In genomic region chr6:29633532-29633901, GRCh38 we compare ENCODE assay signal across 8 cellular contexts. TPM values are rescaled to one million over a fixed set of nuclear protein-coding genes. Genes with fewer than 3 reads are reported as not detected.
DNase-seq lines count a peak whose midpoint lies in the region; ATAC-seq and TF ChIP-seq lines count a peak whose summit lies in the region.

No MANE protein-coding gene starts in this region.

- CTCF ChIA-PET in activated CD4-positive, alpha-beta T cell treated with anti-CD3 and anti-CD28 coated beads, Interleukin-2, amount 10 ng/mL, durations not matched to agents 7 days and 5 days (lab: Charles Lee), result interaction anchor here (1.0 to 2.0 kb wide), 3 partner anchors 9 to 16 kb away, joined by 3 to 20 read pairs (median 9); no protein-coding TSS in a partner anchor
- CTCF ChIA-PET in WTC11 (lab: Charles Lee), result interaction anchor here (1.1 to 2.2 kb wide), 12 partner anchors 8 to 105 kb away, joined by 3 to 43 read pairs (median 4); no protein-coding TSS in a partner anchor

- 6 to 12% (median 7%) methylated on average over 9 of the region's 9 CpGs for WGBS in heart left ventricle, 4 donors

- DNase-seq in activated CD4-positive, alpha-beta T cell treated with anti-CD3 and anti-CD28 coated beads, Interleukin-2, amount 10 ng/mL, durations not matched to agents 7 days and 5 days, result no peak
- no peak for DNase-seq in activated CD4-positive, alpha-beta T cell treated with anti-CD3 and anti-CD28 coated beads for 48 hours
- DNase-seq in WTC11 (ENCODE audit: low spot score) (no peak), heart left ventricle (no peak), sciatic nerve (ENCODE audit: low spot score) (no peak), D341Med (ENCODE audit: low spot score) (no peak)

- no peaks in the 10 kb centered on the region for H3K9me3 ChIP-seq in heart left ventricle

- POLR2A ChIA-PET in activated CD4-positive, alpha-beta T cell treated with anti-CD3 and anti-CD28 coated beads, Interleukin-2, amount 10 ng/mL, durations not matched to agents 7 days and 5 days (lab: Charles Lee), result no interaction called here
- POLR2A ChIA-PET in WTC11 (lab: Charles Lee), result interaction anchor here (0.6 to 1.8 kb wide), 6 partner anchors 9 to 433 kb away, joined by 3 to 16 read pairs (median 4); no protein-coding TSS in a partner anchor

- peaks cover 0 to 37% (median 22%) of the 10 kb centered on the region in 12 donors for H3K4me1 ChIP-seq in heart left ventricle

- H3K4me1 Mint-ChIP-seq in activated CD4-positive, alpha-beta T cell treated with anti-CD3 and anti-CD28 coated beads, Interleukin-2, amount 10 ng/mL, durations not matched to agents 7 days and 5 days, result peaks cover 48% of the 10 kb centered on the region
- H3K4me1 Mint-ChIP-seq in WTC11, result peaks cover 63% of the 10 kb centered on the region

- H3K4me3 Mint-ChIP-seq in activated CD4-positive, alpha-beta T cell treated with anti-CD3 and anti-CD28 coated beads, Interleukin-2, amount 10 ng/mL, durations not matched to agents 7 days and 5 days, result peak overlapping the region; percentile 65
- H3K4me3 Mint-ChIP-seq in WTC11, result peak overlapping the region; percentile 84

- TF ChIP-seq POLR2A in heart left ventricle (IDR thresholded peaks at IDR 0.05), result no peak

- peaks cover 14% of the 10 kb centered on the region for H3K36me3 Mint-ChIP-seq in activated CD4-positive, alpha-beta T cell treated with anti-CD3 and anti-CD28 coated beads, Interleukin-2, amount 10 ng/mL, durations not matched to agents 7 days and 5 days (ENCODE audit: low read depth)
- no peaks in the 10 kb centered on the region for H3K36me3 Mint-ChIP-seq in WTC11

- peak overlapping the region; percentile 84 for H3K27ac Mint-ChIP-seq in activated CD4-positive, alpha-beta T cell treated with anti-CD3 and anti-CD28 coated beads, Interleukin-2, amount 10 ng/mL, durations not matched to agents 7 days and 5 days
- H3K27ac Mint-ChIP-seq in WTC11, result peak overlapping the region; percentile 79

- peak overlapping the region in 10 of 12 donors; percentile 51 to 91 (median 75) for H3K27ac ChIP-seq in heart left ventricle

- intact Hi-C loops in heart left ventricle (cut with DNase I), result no loop called here
- intact Hi-C loops in sciatic nerve (cut with DNase I), result no loop called here

- H3K4me3 ChIP-seq in heart left ventricle, result peak overlapping the region; percentile 52 to 96 (median 72)

- peaks cover 17% of the 10 kb centered on the region for H3K27me3 Mint-ChIP-seq in activated CD4-positive, alpha-beta T cell treated with anti-CD3 and anti-CD28 coated beads, Interleukin-2, amount 10 ng/mL, durations not matched to agents 7 days and 5 days
- no peaks in the 10 kb centered on the region for H3K27me3 Mint-ChIP-seq in WTC11 (ENCODE audit: low read depth)

- TF ChIP-seq CTCF in WTC11 (IDR thresholded peaks at IDR 0.05), result no peak
- TF ChIP-seq CTCF in heart left ventricle (IDR thresholded peaks at IDR 0.05), result no peak

- H3K27me3 ChIP-seq in heart left ventricle, result peaks cover 0 to 6% (median 0%) of the 10 kb centered on the region in 9 donors

- H3K36me3 ChIP-seq in heart left ventricle, result no peaks in the 10 kb centered on the region

- no peak for ATAC-seq in WTC11
- peak; percentile 2 to 11 (median 4) for ATAC-seq in heart left ventricle
- ATAC-seq in sciatic nerve, result peak; percentile 18
- no peak for ATAC-seq in HG02588 (IDR thresholded peaks at IDR 0.05; ENCODE audit: unreplicated experiment)
- no peak for ATAC-seq in HG02938 (IDR thresholded peaks at IDR 0.05; ENCODE audit: unreplicated experiment)

- H3K9me3 Mint-ChIP-seq in activated CD4-positive, alpha-beta T cell treated with anti-CD3 and anti-CD28 coated beads, Interleukin-2, amount 10 ng/mL, durations not matched to agents 7 days and 5 days, result no peaks in the 10 kb centered on the region
- no peaks in the 10 kb centered on the region for H3K9me3 Mint-ChIP-seq in WTC11

TF ChIP-seq in WTC11, 78 proteins besides CTCF, POLR2A, EP300 and RAD21 (continues in another document):
- TF ChIP-seq GTF2I (CRISPR knock-in tag; conservative IDR thresholded peaks at IDR 0.05), result no peak
- no peak for TF ChIP-seq NFYB (CRISPR knock-in tag; conservative IDR thresholded peaks at IDR 0.05; ENCODE audit: low read depth)
- TF ChIP-seq FOXJ3 (CRISPR knock-in tag; IDR thresholded peaks at IDR 0.05; ENCODE audit: borderline replicate concordance), result no peak
- TF ChIP-seq MYBL2 (CRISPR knock-in tag; IDR thresholded peaks at IDR 0.05), result 0 out of 2 replicates have a peak, but pooled peaks have one; percentile 5
- TF ChIP-seq TEAD4 (CRISPR knock-in tag; IDR thresholded peaks at IDR 0.05), result no peak
- TF ChIP-seq, protein P1, sequence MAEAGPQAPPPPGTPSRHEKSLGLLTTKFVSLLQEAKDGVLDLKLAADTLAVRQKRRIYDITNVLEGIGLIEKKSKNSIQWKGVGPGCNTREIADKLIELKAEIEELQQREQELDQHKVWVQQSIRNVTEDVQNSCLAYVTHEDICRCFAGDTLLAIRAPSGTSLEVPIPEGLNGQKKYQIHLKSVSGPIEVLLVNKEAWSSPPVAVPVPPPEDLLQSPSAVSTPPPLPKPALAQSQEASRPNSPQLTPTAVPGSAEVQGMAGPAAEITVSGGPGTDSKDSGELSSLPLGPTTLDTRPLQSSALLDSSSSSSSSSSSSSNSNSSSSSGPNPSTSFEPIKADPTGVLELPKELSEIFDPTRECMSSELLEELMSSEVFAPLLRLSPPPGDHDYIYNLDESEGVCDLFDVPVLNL (CRISPR knock-in tag; IDR thresholded peaks at IDR 0.05; ENCODE audit: borderline replicate concordance, low read depth), result no peak
- TF ChIP-seq ETV6 (CRISPR knock-in tag; IDR thresholded peaks at IDR 0.05), result no peak; the same call in 1 of the 2 replicates
- TF ChIP-seq E2F1 (CRISPR knock-in tag; IDR thresholded peaks at IDR 0.05), result no peak
- TF ChIP-seq PRRX2 (CRISPR knock-in tag; IDR thresholded peaks at IDR 0.05), result 0 out of 2 replicates have a peak, but pooled peaks have one; percentile 44
- TF ChIP-seq, protein P2, sequence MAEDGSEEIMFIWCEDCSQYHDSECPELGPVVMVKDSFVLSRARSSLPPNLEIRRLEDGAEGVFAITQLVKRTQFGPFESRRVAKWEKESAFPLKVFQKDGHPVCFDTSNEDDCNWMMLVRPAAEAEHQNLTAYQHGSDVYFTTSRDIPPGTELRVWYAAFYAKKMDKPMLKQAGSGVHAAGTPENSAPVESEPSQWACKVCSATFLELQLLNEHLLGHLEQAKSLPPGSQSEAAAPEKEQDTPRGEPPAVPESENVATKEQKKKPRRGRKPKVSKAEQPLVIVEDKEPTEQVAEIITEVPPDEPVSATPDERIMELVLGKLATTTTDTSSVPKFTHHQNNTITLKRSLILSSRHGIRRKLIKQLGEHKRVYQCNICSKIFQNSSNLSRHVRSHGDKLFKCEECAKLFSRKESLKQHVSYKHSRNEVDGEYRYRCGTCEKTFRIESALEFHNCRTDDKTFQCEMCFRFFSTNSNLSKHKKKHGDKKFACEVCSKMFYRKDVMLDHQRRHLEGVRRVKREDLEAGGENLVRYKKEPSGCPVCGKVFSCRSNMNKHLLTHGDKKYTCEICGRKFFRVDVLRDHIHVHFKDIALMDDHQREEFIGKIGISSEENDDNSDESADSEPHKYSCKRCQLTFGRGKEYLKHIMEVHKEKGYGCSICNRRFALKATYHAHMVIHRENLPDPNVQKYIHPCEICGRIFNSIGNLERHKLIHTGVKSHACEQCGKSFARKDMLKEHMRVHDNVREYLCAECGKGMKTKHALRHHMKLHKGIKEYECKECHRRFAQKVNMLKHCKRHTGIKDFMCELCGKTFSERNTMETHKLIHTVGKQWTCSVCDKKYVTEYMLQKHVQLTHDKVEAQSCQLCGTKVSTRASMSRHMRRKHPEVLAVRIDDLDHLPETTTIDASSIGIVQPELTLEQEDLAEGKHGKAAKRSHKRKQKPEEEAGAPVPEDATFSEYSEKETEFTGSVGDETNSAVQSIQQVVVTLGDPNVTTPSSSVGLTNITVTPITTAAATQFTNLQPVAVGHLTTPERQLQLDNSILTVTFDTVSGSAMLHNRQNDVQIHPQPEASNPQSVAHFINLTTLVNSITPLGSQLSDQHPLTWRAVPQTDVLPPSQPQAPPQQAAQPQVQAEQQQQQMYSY (CRISPR knock-in tag; IDR thresholded peaks at IDR 0.05), result no peak; the same call in 1 of the 2 replicates

RNA-seq across cellular contexts. Expression of gene GABBR1, which starts 0.5 kb away (rescaled TPM):
- 10 to 100 TPM; 48.5 to 50.5 TPM for total RNA-seq in activated CD4-positive, alpha-beta T cell treated with anti-CD3 and anti-CD28 coated beads, Interleukin-2, amount 10 ng/mL, durations not matched to agents 7 days and 5 days
- total RNA-seq in WTC11 (2021) (82.5 to 107 TPM (median 83.0 TPM) in 3 replicates), heart left ventricle (10 to 100 TPM; 11.6 to 30.8 (median 18.1) TPM), sciatic nerve (106 TPM)
- 10 to 100 TPM; 11.7 to 25.4 TPM for polyA plus RNA-seq in heart left ventricle

RNA-seq across cellular contexts. Expression of gene MOG, which starts 23.4 kb away (rescaled TPM):
- total RNA-seq in activated CD4-positive, alpha-beta T cell treated with anti-CD3 and anti-CD28 coated beads, Interleukin-2, amount 10 ng/mL, durations not matched to agents 7 days and 5 days, result not detected
- total RNA-seq in WTC11 (2021), result 0.55 to 1.2 TPM (median 0.57 TPM) in 3 replicates
- 1 to 10 TPM in 8 of 9 donors, under 1 TPM in 1; 0.50 to 7.4 (median 2.7) TPM for total RNA-seq in heart left ventricle
- 1 to 10 TPM in 1 of 2 donors, under 1 TPM in 1; 0.19 to 2.9 TPM for polyA plus RNA-seq in heart left ventricle
- not detected for total RNA-seq in sciatic nerve

RNA-seq across cellular contexts. Expression of gene ZFP57, which starts 47.4 kb away (rescaled TPM):
- total RNA-seq in activated CD4-positive, alpha-beta T cell treated with anti-CD3 and anti-CD28 coated beads, Interleukin-2, amount 10 ng/mL, durations not matched to agents 7 days and 5 days, result not detected
- 6.0 to 6.4 TPM (median 6.2 TPM) in 3 replicates for total RNA-seq in WTC11 (2021)
- total RNA-seq in heart left ventricle, result 10 to 100 TPM in 1 of 9 donors, 1 to 10 TPM in 1, under 1 TPM in 1, not detected in 6; 0.75 to 18.1 (median 4.8) TPM
- polyA plus RNA-seq in heart left ventricle, result under 1 TPM in 1 of 2 donors, not detected in 1; 0.06 TPM
- not detected for total RNA-seq in sciatic nerve

RNA-seq across cellular contexts. Expression of gene OR2H2, which starts 48.6 kb away (rescaled TPM):
- not detected for total RNA-seq in activated CD4-positive, alpha-beta T cell treated with anti-CD3 and anti-CD28 coated beads, Interleukin-2, amount 10 ng/mL, durations not matched to agents 7 days and 5 days
- total RNA-seq in WTC11 (2021), result not detected in 3 replicates
- not detected for total RNA-seq in heart left ventricle
- polyA plus RNA-seq in heart left ventricle, result not detected
- total RNA-seq in sciatic nerve, result not detected

Comparison
In these comparisons a context has a peak if more than half of its experiments do, and no peak if none do; other contexts are left out.
1. ATAC-seq: peak in heart left ventricle (4 of 4) and sciatic nerve (single experiment); none in WTC11 (single experiment), HG02588 (single experiment) and HG02938 (single experiment).